33 cellular contexts compared by ENCODE assay signal in genomic region chr16:5367960-5368359, GRCh38.
"Had no signal": no experiment of that assay in that cellular context is flagged by ENCODE, and none has a peak within 500 bp of the region (broad histone marks: within the 10 kb centered on the region; RNA-seq: fewer than 3 reads in every experiment).

No MANE protein-coding gene starts in this region.

- DNase-seq: Karpas-422, Kasumi-1, MG63, MM.1S, MV-4-11, NCI-H1048, NCI-H1092, NCI-H1092 treated with DMSO at 0.1 percent for 48 hours, NCI-H1105, NCI-H1105 treated with DMSO at 0.1 percent for 48 hours, NCI-H1417, NCI-H1417 treated with DMSO at 0.1 percent for 48 hours, NCI-H1436, NCI-H1436 treated with DMSO at 0.1 percent for 48 hours, NCI-H146, NCI-H1694, NCI-H1694 treated with DMSO at 0.1 percent for 48 hours, NCI-H187, NCI-H187 treated with DMSO at 0.1 percent for 48 hours, NCI-H1930, NCI-H2029, NCI-H2029 treated with DMSO at 0.1 percent for 48 hours, NCI-H2081, NCI-H2081 treated with DMSO at 0.1 percent for 48 hours, NCI-H2107, NCI-H2171, NCI-H2171 treated with DMSO at 0.1 percent for 48 hours, NCI-H2227 treated with DMSO at 0.1 percent for 48 hours, NCI-H345, NCI-H446, NCI-H446 treated with DMSO at 0.1 percent for 48 hours, NCI-H510A, NCI-H510A treated with DMSO at 0.1 percent for 48 hours had no signal
